Comparison of ENCODE assay signal across 28 cellular contexts in genomic region chr2:220051716-220052115, GRCh38.
"Had no signal": no experiment of that assay in that cellular context is flagged by ENCODE, and none has a peak within 500 bp of the region (broad histone marks: within the 10 kb centered on the region; RNA-seq: fewer than 3 reads in every experiment).

No MANE protein-coding gene starts in this region.

- H3K4me1 ChIP-seq: left lung, lower lobe of right lung, neural progenitor cell, prostate gland, testis, transverse colon, upper lobe of left lung, vagina had no signal

- H3K4me2 ChIP-seq: neural progenitor cell had no signal

- H3K27me3 ChIP-seq: left lung, neural progenitor cell, neutrophil, ovary, testis, thyroid gland, transverse colon, upper lobe of left lung, vagina had no signal

- H3K4me1 Mint-ChIP-seq: naive B cell; natural killer cell; neural progenitor cell; stimulated activated effector memory CD8-positive, alpha-beta T cell treated with anti-CD3 and anti-CD28 coated beads, Interleukin-12 subunit alpha, Interleukin-12 subunit beta, amount 100 ng/mL, for 72 hours had no signal

- H3K9me3 ChIP-seq: neutrophil, ovary, prostate gland, testis, thyroid gland, transverse colon, vagina had no signal

- ATAC-seq: left colon; left lung; lower lobe of right lung; natural killer cell; right cardiac atrium; sciatic nerve; stimulated activated effector memory CD8-positive, alpha-beta T cell treated with anti-CD3 and anti-CD28 coated beads, Interleukin-12 subunit alpha, Interleukin-12 subunit beta, amount 100 ng/mL, for 72 hours had no signal

- H3K36me3 Mint-ChIP-seq: naive B cell; natural killer cell; neural progenitor cell; stimulated activated effector memory CD8-positive, alpha-beta T cell treated with anti-CD3 and anti-CD28 coated beads, Interleukin-12 subunit alpha, Interleukin-12 subunit beta, amount 100 ng/mL, for 72 hours had no signal

- H3K27ac ChIP-seq: left lung, lower lobe of right lung, neural progenitor cell, neutrophil, ovary, prostate gland, skin epidermis, testis, transverse colon, upper lobe of left lung, vagina had no signal

- H3K36me3 ChIP-seq: left lung, lower lobe of right lung, neural progenitor cell, neutrophil, ovary, prostate gland, thyroid gland, transverse colon, upper lobe of left lung, vagina had no signal

- H3K4me3 Mint-ChIP-seq: naive B cell; natural killer cell; nephron progenitor cell; neural progenitor cell; stimulated activated effector memory CD8-positive, alpha-beta T cell treated with anti-CD3 and anti-CD28 coated beads, Interleukin-12 subunit alpha, Interleukin-12 subunit beta, amount 100 ng/mL, for 72 hours; stimulated activated naive CD8-positive, alpha-beta T cell treated with anti-CD3 and anti-CD28 coated beads, Interleukin-15, Interleukin-2, amounts not matched to agents 100 ng/mL and 50 ng/mL, for 24 hours had no signal

- H3K27me3 Mint-ChIP-seq: naive B cell; stimulated activated naive CD8-positive, alpha-beta T cell treated with anti-CD3 and anti-CD28 coated beads, Interleukin-15, Interleukin-2, amounts not matched to agents 100 ng/mL and 50 ng/mL, for 24 hours had no signal

- H3K9ac ChIP-seq: neural progenitor cell had no signal

- DNase-seq: kidney; left colon; left lung; lower lobe of right lung; mammary epithelial cell; mesenchymal stem cell; naive B cell; natural killer cell; nephron progenitor cell; ovary; retina; right cardiac atrium; stimulated activated CD4-positive, alpha-beta T cell treated with anti-CD3 and anti-CD28 coated beads, Interleukin-12 subunit alpha, Interleukin-12 subunit beta, amount 100 ng/mL, for 4 hours; stimulated activated CD4-positive, alpha-beta T cell treated with anti-CD3 and anti-CD28 coated beads, Interleukin-15, amount 100 ng/mL, for 24 hours; stimulated activated CD4-positive, alpha-beta T cell treated with anti-CD3 and anti-CD28 coated beads, Interleukin-4, amount 100 ng/mL, for 24 hours; stimulated activated naive CD4-positive, alpha-beta T cell; testis; thyroid gland; transverse colon; upper lobe of left lung had no signal

- H2AFZ ChIP-seq: neural progenitor cell had no signal

- H3K4me3 ChIP-seq: left lung, lower lobe of right lung, neural progenitor cell, ovary, prostate gland, skin epidermis, testis, thyroid gland, transverse colon, upper lobe of left lung, vagina had no signal
